21 cellular contexts compared by ENCODE assay signal in the genomic region with DNA sequence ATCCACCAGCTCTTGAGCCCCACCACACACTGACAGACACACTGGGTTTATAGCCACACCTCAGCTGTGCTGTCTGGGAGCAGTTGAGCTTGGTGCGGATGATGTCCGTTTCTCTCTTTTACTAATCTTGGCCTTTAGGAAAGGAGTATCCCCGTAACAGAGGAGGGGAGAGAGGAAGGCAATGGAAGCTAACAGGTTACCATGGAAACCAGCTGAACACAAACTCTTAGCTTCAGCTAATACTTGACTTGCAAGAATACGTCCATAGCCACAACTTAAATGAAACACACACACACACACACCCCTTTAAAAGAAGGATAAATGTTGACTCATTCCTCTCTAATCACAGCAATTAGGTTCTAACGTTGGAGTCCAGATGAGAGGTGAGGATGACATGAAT. TPM values are rescaled to one million over a fixed set of nuclear protein-coding genes. Genes with fewer than 3 reads are reported as not detected.
DNase-seq lines count a peak whose midpoint lies in the region; ATAC-seq and TF ChIP-seq lines count a peak whose summit lies in the region.
"Had no signal": no experiment of that assay in that cellular context is flagged by ENCODE, and none has a peak within 500 bp of the region (broad histone marks: within the 10 kb centered on the region; RNA-seq: fewer than 3 reads in every experiment).

No MANE protein-coding gene starts in this region.

- DNase-seq in NCI-H748 (lab: John Stamatoyannopoulos, UW; ENCODE audit: unreplicated experiment) (peak; percentile 41), NCI-H748 treated with DMSO at 0.1 percent for 48 hours (lab: John Stamatoyannopoulos, UW) (no peak), NCI-H2227 (lab: John Stamatoyannopoulos, UW; ENCODE audit: unreplicated experiment) (peak; percentile 50), colonic mucosa (no peak), osteoblast (ENCODE audit: insufficient read length, low spot score, missing footprints) (peak; percentile 31), vagina (ENCODE audit: extremely low spot score in 2 of 2) (no peak)
- DNase-seq in activated CD4-positive, alpha-beta T cell treated with anti-CD3 and anti-CD28 coated beads, Interleukin-2, amount 50 U/mL, for 4 hours = no peak
- DNase-seq: Calu3; CD4-positive, CD25-positive, alpha-beta regulatory T cell; DMS79 treated with DMSO at 0.1 percent for 48 hours; GDM1; MM.1S; NCI-H1105 treated with DMSO at 0.1 percent for 48 hours; NCI-H1930; NCI-H226; NCI-H526 treated with DMSO at 0.1 percent for 48 hours; OCI-M1; RPMI8226; SW 1271 had no signal

- no peak for ATAC-seq in HG03025 (IDR thresholded peaks at IDR 0.05; ENCODE audit: low FRiP score, unreplicated experiment)

- TF ChIP-seq CTCF in colonic mucosa (IDR thresholded peaks at IDR 0.05) = no peak
- no peak for TF ChIP-seq CTCF in osteoblast (IDR thresholded peaks at IDR 0.05; ENCODE audit: extremely low read depth, low read depth, low read length)
- TF ChIP-seq CTCF in vagina (IDR thresholded peaks at IDR 0.05) = no peak

- H3K4me1 ChIP-seq in colonic mucosa (peaks cover 3% of the 10 kb centered on the region), osteoblast (ENCODE audit: insufficient read depth, low read length) (no peaks in the 10 kb centered on the region), vagina (peaks cover 5% of the 10 kb centered on the region)
- H3K4me1 ChIP-seq: SJSA1 had no signal

- H2AFZ ChIP-seq in osteoblast (ENCODE audit: low read length) = no peak overlapping the region

- H3K9me3 ChIP-seq in colonic mucosa = no peaks in the 10 kb centered on the region
- H3K9me3 ChIP-seq in osteoblast (ENCODE audit: low read depth, low read length) = no peaks in the 10 kb centered on the region
- no peaks in the 10 kb centered on the region for H3K9me3 ChIP-seq in vagina
- H3K9me3 ChIP-seq: SJSA1 had no signal

- H3K4me3 ChIP-seq in colonic mucosa (no peak overlapping the region), osteoblast (ENCODE audit: insufficient read depth, low read length) (no peak overlapping the region), vagina (no peak overlapping the region)
- H3K4me3 ChIP-seq: SJSA1 had no signal

- H3K27me3 ChIP-seq in colonic mucosa (no peaks in the 10 kb centered on the region), osteoblast (ENCODE audit: insufficient read depth, low read length) (peaks cover 61% of the 10 kb centered on the region), vagina (no peaks in the 10 kb centered on the region)

- H3K27ac ChIP-seq in colonic mucosa (peak overlapping the region; percentile 64), osteoblast (ENCODE audit: low read depth, low read length) (no peak overlapping the region), vagina (no peak overlapping the region)
- H3K27ac ChIP-seq: SJSA1 had no signal

- H3K4me2 ChIP-seq in osteoblast (ENCODE audit: insufficient read depth, low read length) = no peak overlapping the region

- H4K20me1 ChIP-seq in osteoblast (ENCODE audit: insufficient read depth, low read length) = no peaks in the 10 kb centered on the region

- H3K79me2 ChIP-seq in osteoblast (ENCODE audit: insufficient read depth, low read length) = no peaks in the 10 kb centered on the region

- no peak for TF ChIP-seq POLR2A in vagina (IDR thresholded peaks at IDR 0.05)

- no peak overlapping the region for H3K9ac ChIP-seq in colonic mucosa (ENCODE audit: low read depth in 2 of 2, low read length in 2 of 2)

- H3K36me3 ChIP-seq in colonic mucosa (no peaks in the 10 kb centered on the region), osteoblast (ENCODE audit: insufficient read depth, low read length) (no peaks in the 10 kb centered on the region), vagina (no peaks in the 10 kb centered on the region)
- H3K36me3 ChIP-seq: SJSA1 had no signal

- intact Hi-C loops in colonic mucosa (cut with DNase I) = no loop called here
- intact Hi-C loops in vagina (cut with DNase I) = no loop called here

RNA-seq across cellular contexts. Expression of gene LRRN2, which starts 28.0 kb away (rescaled TPM):
- total RNA-seq in colonic mucosa = 10 to 100 TPM; 13.1 to 13.9 TPM
- total RNA-seq in osteoblast = under 0.01 TPM in 1 of 2 replicates, not detected in the other
- total RNA-seq in vagina = 3.4 TPM
- total RNA-seq: Calu3; CD4-positive, CD25-positive, alpha-beta regulatory T cell; SJSA1 had no signal

Comparison
In these comparisons a context has a peak if more than half of its experiments do, and no peak if none do; other contexts are left out.
1. DNase-seq: peak in NCI-H748 (single experiment), NCI-H2227 (single experiment) and osteoblast (single experiment); none in NCI-H748 treated with DMSO at 0.1 percent for 48 hours (single experiment), colonic mucosa (single experiment), vagina (0 of 2) and activated CD4-positive, alpha-beta T cell treated with anti-CD3 and anti-CD28 coated beads, Interleukin-2, amount 50 U/mL, for 4 hours (0 of 2).